In the genomic region with DNA sequence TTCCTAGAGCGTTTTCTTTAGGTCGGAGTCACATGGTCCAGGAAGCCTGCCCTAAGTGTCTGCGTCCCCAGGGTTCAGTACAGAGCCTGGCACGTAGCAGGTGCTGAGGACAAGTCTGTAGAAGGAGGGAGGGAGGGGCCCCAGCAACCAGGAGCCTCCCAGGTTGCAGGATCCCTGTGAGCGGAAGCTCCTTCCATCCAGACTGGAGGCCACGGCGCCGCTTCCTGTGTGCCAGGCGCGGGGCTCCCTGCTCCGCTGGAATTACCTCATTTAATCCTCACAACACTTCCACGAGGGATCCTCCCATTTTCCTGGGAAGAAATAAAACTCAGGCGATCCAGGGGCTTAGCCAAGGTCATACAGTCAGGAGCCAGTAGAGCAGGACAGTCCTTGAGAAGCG, we compare ENCODE assay signal across 36 cellular contexts. TPM values are rescaled to one million over a fixed set of nuclear protein-coding genes. Genes with fewer than 3 reads are reported as not detected.
"Had no signal": no experiment of that assay in that cellular context is flagged by ENCODE, and none has a peak within 500 bp of the region (broad histone marks: within the 10 kb centered on the region; RNA-seq: fewer than 3 reads in every experiment).

No MANE protein-coding gene starts in this region.

- H3K4me2 ChIP-seq: SK-N-SH had no signal

- H3K27ac Mint-ChIP-seq: activated CD4-positive, alpha-beta memory T cell treated with anti-CD3 and anti-CD28 coated beads for 36 hours; activated CD4-positive, alpha-beta T cell treated with anti-CD3 and anti-CD28 coated beads for 36 hours; activated naive CD4-positive, alpha-beta T cell treated with anti-CD3 and anti-CD28 coated beads for 36 hours; activated naive CD4-positive, alpha-beta T cell treated with anti-CD3 and anti-CD28 coated beads, Interleukin-2, amount 50 U/mL, for 72 hours; activated T-helper 1 cell treated with anti-CD3 and anti-CD28 coated beads, Interleukin-12 subunit alpha, Interleukin-12 subunit beta, Interleukin-2, Interleukin-4 antibody, amounts not matched to agents 30 ng/mL and 10 ng/mL and 1 ng/mL, durations not matched to agents 14 hours and 24 hours and 36 hours; T-helper 1 cell treated with Interleukin-12 subunit alpha and Interleukin-12 subunit beta and Interleukin-4 antibody, amounts not matched to agents 30 μg/mL and 1 μg/mL, for 36 hours; T-helper 2 cell treated with Interferon-gamma antibody and Interleukin-4, amounts not matched to agents 5 μg/mL and 100 μg/mL, for 36 hours had no signal

- H3K9ac ChIP-seq: SK-N-SH had no signal

- H3K36me3 Mint-ChIP-seq: activated CD4-positive, alpha-beta memory T cell treated with anti-CD3 and anti-CD28 coated beads for 36 hours; activated naive CD4-positive, alpha-beta T cell treated with anti-CD3 and anti-CD28 coated beads, Interleukin-2, amount 50 U/mL, for 72 hours; WTC11 had no signal

- DNase-seq: activated CD4-positive, alpha-beta memory T cell treated with anti-CD3 and anti-CD28 coated beads for 36 hours; activated CD4-positive, alpha-beta T cell treated with anti-CD3 and anti-CD28 coated beads for 36 hours; activated CD4-positive, alpha-beta T cell treated with anti-CD3 and anti-CD28 coated beads, Interleukin-2, amount 50 U/mL, for 1 hour; activated CD8-positive, alpha-beta memory T cell treated with anti-CD3 and anti-CD28 coated beads, Interleukin-2, amount 50 U/mL, for 4 hours; activated gamma-delta T cell treated with Interleukin-2 at 50 U/mL for 16 hours; activated naive CD4-positive, alpha-beta T cell treated with anti-CD3 and anti-CD28 coated beads for 36 hours; activated T-cell treated with anti-CD3 and anti-CD28 coated beads for 4 hours; activated T-cell treated with anti-CD3 and anti-CD28 coated beads, Interleukin-2, amount 50 U/mL, for 4 hours; body of pancreas; Kasumi-1; MM.1S; MV-4-11; NCI-H1092; NCI-H1417; NCI-H187 treated with DMSO at 0.1 percent for 48 hours; NCI-H2081; NCI-H2171 treated with DMSO at 0.1 percent for 48 hours; NCI-H226; NCI-H446 treated with DMSO at 0.1 percent for 48 hours; NCI-H524; NCI-H69; SHP77 treated with DMSO at 0.1 percent for 48 hours; SK-N-SH had no signal

- H3K27me3 Mint-ChIP-seq: activated CD4-positive, alpha-beta T cell treated with anti-CD3 and anti-CD28 coated beads for 36 hours had no signal

- ATAC-seq: activated CD4-positive, alpha-beta T cell treated with anti-CD3 and anti-CD28 coated beads for 36 hours; activated CD4-positive, CD25-positive, alpha-beta regulatory T cell treated with anti-CD3 and anti-CD28 coated beads, Interleukin-2, amount 50 U/mL, for 24 hours; activated naive CD4-positive, alpha-beta T cell treated with anti-CD3 and anti-CD28 coated beads, Interleukin-2, amount 50 U/mL, for 72 hours; activated T-cell treated with anti-CD3 and anti-CD28 coated beads, Interleukin-2, amount 50 U/mL, for 4 hours; body of pancreas; Panc1; WTC11 had no signal

- H3K4me1 Mint-ChIP-seq: WTC11 had no signal

- H3K9me3 Mint-ChIP-seq: activated CD4-positive, alpha-beta memory T cell treated with anti-CD3 and anti-CD28 coated beads for 36 hours; activated naive CD4-positive, alpha-beta T cell treated with anti-CD3 and anti-CD28 coated beads for 36 hours; activated naive CD4-positive, alpha-beta T cell treated with anti-CD3 and anti-CD28 coated beads, Interleukin-2, amount 50 U/mL, for 72 hours; activated T-cell treated with anti-CD3 and anti-CD28 coated beads, Interleukin-2, amount 50 U/mL, for 4 hours; activated T-helper 1 cell treated with anti-CD3 and anti-CD28 coated beads, Interleukin-12 subunit alpha, Interleukin-12 subunit beta, Interleukin-2, Interleukin-4 antibody, amounts not matched to agents 30 ng/mL and 10 ng/mL and 1 ng/mL, durations not matched to agents 14 hours and 24 hours and 36 hours; T-helper 1 cell treated with Interleukin-12 subunit alpha and Interleukin-12 subunit beta and Interleukin-4 antibody, amounts not matched to agents 30 μg/mL and 1 μg/mL, for 36 hours; T-helper 2 cell treated with Interferon-gamma antibody and Interleukin-4, amounts not matched to agents 5 μg/mL and 100 μg/mL, for 36 hours; WTC11 had no signal

- H3K4me3 ChIP-seq: adrenal gland, body of pancreas, breast epithelium, SJSA1 had no signal

- H3K27ac ChIP-seq: adrenal gland, body of pancreas, breast epithelium, SJSA1 had no signal

- H3K4me3 Mint-ChIP-seq: activated CD4-positive, alpha-beta memory T cell treated with anti-CD3 and anti-CD28 coated beads for 36 hours; activated CD4-positive, alpha-beta T cell treated with anti-CD3 and anti-CD28 coated beads for 36 hours; activated naive CD4-positive, alpha-beta T cell treated with anti-CD3 and anti-CD28 coated beads for 36 hours; activated T-cell treated with anti-CD3 and anti-CD28 coated beads, Interleukin-2, amount 50 U/mL, for 4 hours; activated T-helper 1 cell treated with anti-CD3 and anti-CD28 coated beads, Interleukin-12 subunit alpha, Interleukin-12 subunit beta, Interleukin-2, Interleukin-4 antibody, amounts not matched to agents 30 ng/mL and 10 ng/mL and 1 ng/mL, durations not matched to agents 14 hours and 24 hours and 36 hours; T-helper 1 cell treated with Interleukin-12 subunit alpha and Interleukin-12 subunit beta and Interleukin-4 antibody, amounts not matched to agents 30 μg/mL and 1 μg/mL, for 36 hours; T-helper 2 cell treated with Interferon-gamma antibody and Interleukin-4, amounts not matched to agents 5 μg/mL and 100 μg/mL, for 36 hours; WTC11 had no signal

- H3K4me1 ChIP-seq: adrenal gland, breast epithelium, SJSA1 had no signal

- H3K9me3 ChIP-seq: adrenal gland, body of pancreas, breast epithelium, SJSA1, SK-N-SH had no signal

- H3K36me3 ChIP-seq: adrenal gland, breast epithelium, SJSA1 had no signal

RNA-seq across cellular contexts. Expression of a gene that starts 22.1 kb away (rescaled TPM):
- total RNA-seq: activated CD4-positive, alpha-beta memory T cell treated with anti-CD3 and anti-CD28 coated beads for 36 hours; activated CD4-positive, alpha-beta T cell treated with anti-CD3 and anti-CD28 coated beads for 36 hours; activated naive CD4-positive, alpha-beta T cell treated with anti-CD3 and anti-CD28 coated beads for 36 hours; activated T-cell treated with anti-CD3 and anti-CD28 coated beads, Interleukin-2, amount 50 U/mL, for 4 hours; astrocyte; RPMI7951; SJSA1; WTC11 had no signal

RNA-seq across cellular contexts. Expression of a gene that starts 31.3 kb away (rescaled TPM):
- total RNA-seq: activated CD4-positive, alpha-beta memory T cell treated with anti-CD3 and anti-CD28 coated beads for 36 hours; activated CD4-positive, alpha-beta T cell treated with anti-CD3 and anti-CD28 coated beads for 36 hours; activated naive CD4-positive, alpha-beta T cell treated with anti-CD3 and anti-CD28 coated beads for 36 hours; activated naive CD4-positive, alpha-beta T cell treated with anti-CD3 and anti-CD28 coated beads, Interleukin-2, amount 50 U/mL, for 72 hours; activated T-cell treated with anti-CD3 and anti-CD28 coated beads, Interleukin-2, amount 50 U/mL, for 4 hours; activated T-helper 1 cell treated with anti-CD3 and anti-CD28 coated beads, Interleukin-12 subunit alpha, Interleukin-12 subunit beta, Interleukin-2, Interleukin-4 antibody, amounts not matched to agents 30 ng/mL and 10 ng/mL and 1 ng/mL, durations not matched to agents 14 hours and 24 hours and 36 hours; adrenal gland; astrocyte; body of pancreas; breast epithelium; cardiac septum; RPMI7951; SJSA1; WTC11 had no signal
